9 cellular contexts compared by ENCODE assay signal in the genomic region with DNA sequence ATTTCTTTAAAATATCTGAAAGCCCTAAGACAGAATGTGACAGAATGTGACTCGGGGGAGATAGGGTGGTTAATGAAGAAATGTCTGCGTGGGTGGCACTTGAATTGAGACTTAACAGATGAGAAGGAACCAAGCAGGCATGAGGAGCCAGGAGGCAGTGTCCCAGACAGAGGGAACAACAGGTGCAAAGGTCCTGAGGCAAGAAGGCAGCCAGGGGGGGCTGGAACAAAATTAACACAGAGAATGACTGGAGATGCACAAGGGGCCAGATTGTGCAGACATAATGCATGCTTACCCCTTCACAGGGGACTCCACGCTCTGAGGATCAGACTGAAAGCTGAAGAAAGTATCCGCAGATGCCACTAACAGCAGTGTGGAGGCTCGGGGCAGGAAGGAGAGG. TPM values are rescaled to one million over a fixed set of nuclear protein-coding genes. Genes with fewer than 3 reads are reported as not detected.
DNase-seq lines count a peak whose midpoint lies in the region; ATAC-seq, FAIRE-seq and TF ChIP-seq lines count a peak whose summit lies in the region.
"Had no signal": no experiment of that assay in that cellular context is flagged by ENCODE, and none has a peak within 500 bp of the region (broad histone marks: within the 10 kb centered on the region; RNA-seq: fewer than 3 reads in every experiment).

No MANE protein-coding gene starts in this region.

- peaks cover 63% of the 10 kb centered on the region for H3K79me2 ChIP-seq in GM23338 (replicated peaks; ENCODE audit: insufficient read depth)

- H3K9me2 ChIP-seq in GM23338 (ENCODE audit: insufficient read depth) = no peaks in the 10 kb centered on the region

- WGBS in mesenchymal stem cell = 94% methylated on average over 5 of the region's 5 CpGs

- no peak overlapping the region for H3K14ac ChIP-seq in mesenchymal stem cell (ENCODE audit: low read length in 2 of 2)

- H3K4me3 ChIP-seq in GM23338 (peak overlapping the region; percentile 99; the same call in 1 of the 2 replicates), ascending aorta (peak overlapping the region; percentile 68 to 71), mesenchymal stem cell (ENCODE audit: insufficient read depth in 1 of 2, low read depth in 1 of 2, low read length in 2 of 2) (peak overlapping the region in 1 of 2 experiments; percentile 100)

- H3K9ac ChIP-seq in mesenchymal stem cell (ENCODE audit: low read length) = peak overlapping the region; percentile 99

- H3K4me1 ChIP-seq in GM23338 (ENCODE audit: insufficient read depth) (peaks cover 6% of the 10 kb centered on the region), ascending aorta (peaks cover 7 to 24% of the 10 kb centered on the region in 2 donors), mesenchymal stem cell (ENCODE audit: control insufficient read depth, insufficient read depth, low read depth, low read length) (peaks cover 19% of the 10 kb centered on the region)

- H3K27ac Mint-ChIP-seq in GM23338 = no peak overlapping the region

- H3K4me1 Mint-ChIP-seq in GM23338 = peaks cover 22% of the 10 kb centered on the region

- peak overlapping the region; percentile 99 for H3K4me3 Mint-ChIP-seq in GM23338

- no peaks in the 10 kb centered on the region for H3K79me1 ChIP-seq in mesenchymal stem cell (replicated peaks; ENCODE audit: low read length, poor library complexity, severe bottlenecking)

- H3K18ac ChIP-seq in mesenchymal stem cell (ENCODE audit: low read depth in 1 of 2, low read length in 2 of 2) = no peak overlapping the region

- H3K36me3 ChIP-seq in GM23338 (ENCODE audit: insufficient read depth) = peaks cover 13% of the 10 kb centered on the region; the same call in 1 of the 2 replicates
- H3K36me3 ChIP-seq in ascending aorta = peaks cover 6 to 14% of the 10 kb centered on the region in 2 donors
- H3K36me3 ChIP-seq in mesenchymal stem cell (ENCODE audit: control insufficient read depth in 1 of 2, insufficient read depth in 2 of 2, low read depth in 1 of 2, low read length in 2 of 2) = peaks cover 15 to 34% of the 10 kb centered on the region in 2 experiments

- no peak overlapping the region for H2AK5ac ChIP-seq in mesenchymal stem cell (ENCODE audit: low read length, severe bottlenecking)

- no peak for TF ChIP-seq CTCF in 22Rv1 (IDR thresholded peaks at IDR 0.05)
- no peak for TF ChIP-seq CTCF in GM23338 (conservative IDR thresholded peaks at IDR 0.05; ENCODE audit: low read depth in 2 of 2)
- no peak for TF ChIP-seq CTCF in ascending aorta (IDR thresholded peaks at IDR 0.05)
- no peak for TF ChIP-seq CTCF in D721Med (IDR thresholded peaks at IDR 0.05; ENCODE audit: insufficient read depth, missing control alignments)

- H2AFZ ChIP-seq in GM23338 (no peak overlapping the region), mesenchymal stem cell (ENCODE audit: low read depth, low read length) (no peak overlapping the region)

- H3K27me3 ChIP-seq in GM23338 (ENCODE audit: insufficient read depth) = no peaks in the 10 kb centered on the region; the same call in 1 of the 2 replicates
- H3K27me3 ChIP-seq in ascending aorta = no peaks in the 10 kb centered on the region
- H3K27me3 ChIP-seq in mesenchymal stem cell (ENCODE audit: control insufficient read depth in 1 of 2, insufficient read depth in 1 of 2, low read length in 2 of 2) = no peaks in the 10 kb centered on the region

- intact Hi-C loops in ascending aorta (cut with DNase I) = loop anchor here (2.0 kb wide), 1 partner anchor 37 kb away; no protein-coding TSS in a partner anchor

- H4K91ac ChIP-seq in mesenchymal stem cell (ENCODE audit: low read length) = no peak overlapping the region

- no peak overlapping the region for H3K4ac ChIP-seq in mesenchymal stem cell (ENCODE audit: low read depth in 1 of 2, low read length in 2 of 2)

- H3K4me2 ChIP-seq in GM23338 = peak overlapping the region; percentile 97; the same call in 1 of the 2 replicates
- H3K4me2 ChIP-seq in mesenchymal stem cell (ENCODE audit: low read length, poor library complexity, severe bottlenecking) = peak overlapping the region; percentile 17

- H4K20me1 ChIP-seq in GM23338 (replicated peaks; ENCODE audit: insufficient read depth) = peaks cover 22% of the 10 kb centered on the region

- no peak for ATAC-seq in GM23338
- no peak for ATAC-seq in GM19452 (IDR thresholded peaks at IDR 0.05; ENCODE audit: unreplicated experiment)

- 0 out of 2 replicates have a peak overlapping the region, but pooled peaks have one; percentile 20 for H3K27ac ChIP-seq in 22Rv1
- H3K27ac ChIP-seq in GM23338 (ENCODE audit: low read depth) = no peak overlapping the region
- no peak overlapping the region for H3K27ac ChIP-seq in ascending aorta
- no peak overlapping the region for H3K27ac ChIP-seq in mesenchymal stem cell (ENCODE audit: low read length, poor library complexity, severe bottlenecking)

- no peak for DNase-seq in GM23338 (ENCODE audit: low spot score)
- DNase-seq in ascending aorta (ENCODE audit: low spot score in 2 of 2) = no peak
- DNase-seq in mesenchymal stem cell = no peak
- DNase-seq in NCI-H1694 (lab: John Stamatoyannopoulos, UW) = no peak
- DNase-seq in NCI-H510A treated with DMSO at 0.1 percent for 48 hours (lab: John Stamatoyannopoulos, UW) = no peak
- DNase-seq in D721Med (ENCODE audit: insufficient read length, low spot score) = no peak

- H3K27me3 Mint-ChIP-seq in GM23338 (ENCODE audit: insufficient read depth, low read depth, poor library complexity) = peaks cover 11% of the 10 kb centered on the region

- H2BK15ac ChIP-seq in mesenchymal stem cell (ENCODE audit: low read depth, poor library complexity, severe bottlenecking) = no peak overlapping the region

- H4K8ac ChIP-seq in mesenchymal stem cell (ENCODE audit: low read length) = no peak overlapping the region

- no peak overlapping the region for H2BK120ac ChIP-seq in mesenchymal stem cell (ENCODE audit: low read depth, low read length)

- no peak for FAIRE-seq in D721Med (lab: Jason Lieb, UNC)

- no peak overlapping the region for H3K23ac ChIP-seq in mesenchymal stem cell (ENCODE audit: low read length in 2 of 2)

- no peaks in the 10 kb centered on the region for H3K9me3 Mint-ChIP-seq in GM23338

- 0 out of 2 replicates have a peak, but pooled peaks cover 6% of the 10 kb centered on the region for H3F3A ChIP-seq in GM23338 (replicated peaks; ENCODE audit: low read depth)

- H2BK5ac ChIP-seq in mesenchymal stem cell (ENCODE audit: low read depth, low read length, poor library complexity, severe bottlenecking) = no peak overlapping the region

- no peak overlapping the region for H2BK12ac ChIP-seq in mesenchymal stem cell (ENCODE audit: low read length in 2 of 2)

- peaks cover 14% of the 10 kb centered on the region for H3K36me3 Mint-ChIP-seq in GM23338 (ENCODE audit: low read depth)

- no peaks in the 10 kb centered on the region for H3K9me3 ChIP-seq in ascending aorta
- no peaks in the 10 kb centered on the region for H3K9me3 ChIP-seq in mesenchymal stem cell (ENCODE audit: control insufficient read depth, low read length)

TF ChIP-seq in GM23338, 12 proteins besides CTCF, POLR2A, EP300 and RAD21 (continues in another document):
- TF ChIP-seq ZNF331 (CRISPR knock-in tag; IDR thresholded peaks at IDR 0.05; ENCODE audit: low read depth) (no peak), EZH2 (IDR thresholded peaks at IDR 0.05; ENCODE audit: low read depth, unreplicated experiment) (no peak), ZNF114 (CRISPR knock-in tag; IDR thresholded peaks at IDR 0.05) (no peak), NANOG (IDR thresholded peaks at IDR 0.05; ENCODE audit: borderline replicate concordance) (no peak), JUNB (IDR thresholded peaks at IDR 0.05; ENCODE audit: unreplicated experiment) (no peak), STAT1 (IDR thresholded peaks at IDR 0.05; ENCODE audit: unreplicated experiment) (no peak), EZH2phosphoT487 (IDR thresholded peaks at IDR 0.05; ENCODE audit: unreplicated experiment) (no peak)

RNA-seq across cellular contexts. Expression of a gene that starts 1.7 kb away (rescaled TPM):
- 220 and 227 TPM in 2 replicates for total RNA-seq in GM23338 (2014; rRNA removed; shearing (Covaris generic))
- polyA plus RNA-seq in GM23338 (2016; fragmentation: Nextera tagmentation; extraction: Ambion mirVana) = 145 and 153 TPM in 2 replicates
- total RNA-seq in ascending aorta = 229 TPM
- 296 TPM for polyA plus RNA-seq in mesenchymal stem cell (2013, experiment 1 of 2)
- 279 TPM for polyA plus RNA-seq in mesenchymal stem cell (2013, experiment 2 of 2)

RNA-seq across cellular contexts. Expression of a gene that starts 8.0 kb away (rescaled TPM):
- total RNA-seq in GM23338 (2014; rRNA removed; shearing (Covaris generic)) = 37.9 and 39.3 TPM in 2 replicates
- 23.5 and 24.8 TPM in 2 replicates for polyA plus RNA-seq in GM23338 (2016; fragmentation: Nextera tagmentation; extraction: Ambion mirVana)
- total RNA-seq in ascending aorta = 4.5 TPM
- polyA plus RNA-seq in mesenchymal stem cell (2013, experiment 1 of 2) = 16.7 TPM
- 15.9 TPM for polyA plus RNA-seq in mesenchymal stem cell (2013, experiment 2 of 2)

RNA-seq across cellular contexts. Expression of a gene that starts 34.5 kb away (rescaled TPM):
- 0.31 TPM in 1 of 2 replicates, not detected in the other for total RNA-seq in GM23338 (2014; rRNA removed; shearing (Covaris generic))
- not detected in 2 replicates for polyA plus RNA-seq in GM23338 (2016; fragmentation: Nextera tagmentation; extraction: Ambion mirVana)
- total RNA-seq in ascending aorta = not detected
- polyA plus RNA-seq in mesenchymal stem cell (2013, experiment 1 of 2) = not detected
- polyA plus RNA-seq in mesenchymal stem cell (2013, experiment 2 of 2) = not detected
- total RNA-seq: ureter had no signal

RNA-seq across cellular contexts. Expression of a gene that starts 38.1 kb away (rescaled TPM):
- total RNA-seq in GM23338 (2014; rRNA removed; shearing (Covaris generic)) = 11.6 and 13.0 TPM in 2 replicates
- polyA plus RNA-seq in GM23338 (2016; fragmentation: Nextera tagmentation; extraction: Ambion mirVana) = 8.4 and 9.9 TPM in 2 replicates
- total RNA-seq in ascending aorta = 13.5 TPM
- 2.2 TPM for polyA plus RNA-seq in mesenchymal stem cell (2013, experiment 1 of 2)
- polyA plus RNA-seq in mesenchymal stem cell (2013, experiment 2 of 2) = 2.8 TPM

RNA-seq across cellular contexts. Expression of a gene that starts 46.2 kb away (rescaled TPM):
- total RNA-seq in GM23338 (2014; rRNA removed; shearing (Covaris generic)) = 271 and 328 TPM in 2 replicates
- 349 and 359 TPM in 2 replicates for polyA plus RNA-seq in GM23338 (2016; fragmentation: Nextera tagmentation; extraction: Ambion mirVana)
- total RNA-seq in ascending aorta = 376 TPM
- 170 TPM for polyA plus RNA-seq in mesenchymal stem cell (2013, experiment 1 of 2)
- 176 TPM for polyA plus RNA-seq in mesenchymal stem cell (2013, experiment 2 of 2)
